25 cellular contexts compared by ENCODE assay signal in genomic region chr13:106835477-106835876, GRCh38.
DNase-seq lines count a peak whose midpoint lies in the region; ATAC-seq and TF ChIP-seq lines count a peak whose summit lies in the region.
"Had no signal": no experiment of that assay in that cellular context is flagged by ENCODE, and none has a peak within 500 bp of the region (broad histone marks: within the 10 kb centered on the region; RNA-seq: fewer than 3 reads in every experiment).

No MANE protein-coding gene starts in this region.

- H3K4me3 ChIP-seq in HAP-1, result no peak overlapping the region
- H3K4me3 ChIP-seq: K562, PC-9 had no signal

- H3K4me1 ChIP-seq in HAP-1, result peaks cover 22% of the 10 kb centered on the region

- DNase-seq in HAP-1 (ENCODE audit: low spot score in 2 of 2) (peak; percentile 28 to 97), neural crest cell (ENCODE audit: low read depth, low spot score) (no peak), retina (peak; percentile 53), NCI-H1417 (lab: John Stamatoyannopoulos, UW) (no peak)
- DNase-seq: Calu3; CD8-positive, alpha-beta memory T cell; DMS79 treated with DMSO at 0.1 percent for 48 hours; GF-D8; Kasumi-1; MV-4-11; NCI-H1105; NCI-H146; NCI-H1930; NCI-H2107; NCI-H446 treated with DMSO at 0.1 percent for 48 hours; NCI-H526; NCI-H82; PC-9; RPMI8226; SHP77 had no signal

- H3K36me3 ChIP-seq in HAP-1 (replicated peaks), result no peaks in the 10 kb centered on the region

- H3K9me3 Mint-ChIP-seq in brain (peaks cover 5 to 11% (median 7%) of the 10 kb centered on the region in 5 experiments), neural crest cell (peaks cover 5% of the 10 kb centered on the region)

- H3K27ac Mint-ChIP-seq in brain (peak overlapping the region in 3 of 5 experiments; percentile 11 to 86 (median 26)), neural crest cell (ENCODE audit: unreplicated experiment) (peak overlapping the region; percentile 0)
- H3K27ac Mint-ChIP-seq: CD14-positive monocyte; CD8-positive, alpha-beta memory T cell had no signal

- no peaks in the 10 kb centered on the region for H3K27me3 ChIP-seq in HAP-1 (ENCODE audit: low read depth)

- H3K36me3 Mint-ChIP-seq in brain (no peaks in the 10 kb centered on the region), neural crest cell (ENCODE audit: low read depth) (peaks cover 2% of the 10 kb centered on the region)
- H3K36me3 Mint-ChIP-seq: CD14-positive monocyte; CD8-positive, alpha-beta memory T cell had no signal

- peaks cover 4% of the 10 kb centered on the region for H3K27me3 Mint-ChIP-seq in brain
- H3K27me3 Mint-ChIP-seq in neural crest cell (ENCODE audit: low read depth), result no peaks in the 10 kb centered on the region
- H3K27me3 Mint-ChIP-seq: CD8-positive, alpha-beta memory T cell had no signal

- H3K4me1 Mint-ChIP-seq in brain (peaks cover 21% of the 10 kb centered on the region), neural crest cell (peaks cover 22% of the 10 kb centered on the region)
- H3K4me1 Mint-ChIP-seq: CD14-positive monocyte; CD8-positive, alpha-beta memory T cell had no signal

- no peak for TF ChIP-seq CTCF in brain (conservative IDR thresholded peaks at IDR 0.05)
- no peak for TF ChIP-seq CTCF in neural crest cell (conservative IDR thresholded peaks at IDR 0.05)

- no peaks in the 10 kb centered on the region for H3K9me3 ChIP-seq in HAP-1

- in situ Hi-C loops in HAP-1 (cut with MboI; ENCODE audit: low sequenced_read_pairs), result no loop called here

- H3K4me3 Mint-ChIP-seq in brain (peak overlapping the region in 2 of 5 experiments; percentile 22 to 52), neural crest cell (no peak overlapping the region)
- H3K4me3 Mint-ChIP-seq: CD14-positive monocyte; CD8-positive, alpha-beta memory T cell had no signal

- ATAC-seq in GM18868 (IDR thresholded peaks at IDR 0.05; ENCODE audit: unreplicated experiment) (no peak), HG02970 (IDR thresholded peaks at IDR 0.05; ENCODE audit: low FRiP score, unreplicated experiment) (no peak)
- ATAC-seq: K562 had no signal

Comparison
In these comparisons a context has a peak if more than half of its experiments do, and no peak if none do; other contexts are left out.
1. DNase-seq: peak in HAP-1 (2 of 2) and retina (single experiment); none in neural crest cell (single experiment) and NCI-H1417 (0 of 3).